1 cellular context compared by ENCODE assay signal in the genomic region with DNA sequence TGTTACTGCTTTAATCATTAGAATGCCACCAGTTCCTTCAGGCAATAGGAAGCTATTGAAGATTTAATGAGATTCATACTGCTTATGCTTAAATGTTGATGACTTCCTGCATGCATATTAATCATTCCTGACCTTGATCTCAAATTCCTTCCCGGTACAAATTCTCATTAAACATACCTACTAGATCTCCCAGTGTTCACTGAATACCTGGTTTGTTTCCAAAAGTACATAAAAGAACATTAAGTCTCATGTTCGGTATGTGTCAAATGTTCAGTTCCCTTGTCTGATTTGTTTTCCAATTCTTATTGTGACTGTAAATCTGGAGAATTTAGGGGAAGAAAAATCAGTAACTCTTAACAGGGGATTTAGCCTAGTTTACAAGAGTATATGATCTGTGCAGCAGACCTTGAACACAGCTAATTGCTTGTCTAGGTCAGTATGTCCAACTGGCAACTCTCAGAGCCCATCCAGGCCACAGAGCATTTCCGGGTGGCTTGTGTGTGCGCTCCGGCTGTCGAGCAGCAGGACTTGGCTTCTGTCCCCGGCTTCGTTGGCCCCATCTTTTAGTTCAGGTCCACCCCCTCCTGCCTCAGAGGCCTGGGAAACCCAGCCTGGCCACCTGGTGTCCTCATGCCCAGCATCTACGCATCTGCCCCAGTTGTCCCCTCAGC.
TF ChIP-seq lines count a peak whose summit lies in the region.

No MANE protein-coding gene starts in this region.

TF ChIP-seq in GM12878, 131 proteins besides CTCF, POLR2A, EP300 and RAD21:
- TF ChIP-seq SUZ12 (IDR thresholded peaks at IDR 0.05; ENCODE audit: unreplicated experiment) (no peak), CEBPB (IDR thresholded peaks at IDR 0.05; ENCODE audit: borderline replicate concordance in 1 of 2, low read depth in 2 of 2, low read length in 2 of 2) (no peak), MEF2B (IDR thresholded peaks at IDR 0.05; ENCODE audit: partially characterized antibody, poor library complexity, severe bottlenecking) (no peak), RCOR1 (conservative IDR thresholded peaks at IDR 0.05; ENCODE audit: low read depth, low read length) (no peak), SUPT20H (IDR thresholded peaks at IDR 0.05; ENCODE audit: borderline replicate concordance, control insufficient read depth, low read depth, low read length) (no peak), SREBF2 (IDR thresholded peaks at IDR 0.05; ENCODE audit: low read length) (no peak), RFX5 (IDR thresholded peaks at IDR 0.05; ENCODE audit: low read depth, low read length) (no peak), RAD51 (IDR thresholded peaks at IDR 0.05) (no peak), EZH2 (IDR thresholded peaks at IDR 0.05; ENCODE audit: borderline replicate concordance, control insufficient read depth, low read depth, low read length) (no peak), NFXL1 (IDR thresholded peaks at IDR 0.05; ENCODE audit: borderline replicate concordance) (no peak)
- TF ChIP-seq, protein P1, sequence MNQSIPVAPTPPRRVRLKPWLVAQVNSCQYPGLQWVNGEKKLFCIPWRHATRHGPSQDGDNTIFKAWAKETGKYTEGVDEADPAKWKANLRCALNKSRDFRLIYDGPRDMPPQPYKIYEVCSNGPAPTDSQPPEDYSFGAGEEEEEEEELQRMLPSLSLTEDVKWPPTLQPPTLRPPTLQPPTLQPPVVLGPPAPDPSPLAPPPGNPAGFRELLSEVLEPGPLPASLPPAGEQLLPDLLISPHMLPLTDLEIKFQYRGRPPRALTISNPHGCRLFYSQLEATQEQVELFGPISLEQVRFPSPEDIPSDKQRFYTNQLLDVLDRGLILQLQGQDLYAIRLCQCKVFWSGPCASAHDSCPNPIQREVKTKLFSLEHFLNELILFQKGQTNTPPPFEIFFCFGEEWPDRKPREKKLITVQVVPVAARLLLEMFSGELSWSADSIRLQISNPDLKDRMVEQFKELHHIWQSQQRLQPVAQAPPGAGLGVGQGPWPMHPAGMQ (IDR thresholded peaks at IDR 0.05; ENCODE audit: borderline replicate concordance): no peak
- TF ChIP-seq, protein P2, sequence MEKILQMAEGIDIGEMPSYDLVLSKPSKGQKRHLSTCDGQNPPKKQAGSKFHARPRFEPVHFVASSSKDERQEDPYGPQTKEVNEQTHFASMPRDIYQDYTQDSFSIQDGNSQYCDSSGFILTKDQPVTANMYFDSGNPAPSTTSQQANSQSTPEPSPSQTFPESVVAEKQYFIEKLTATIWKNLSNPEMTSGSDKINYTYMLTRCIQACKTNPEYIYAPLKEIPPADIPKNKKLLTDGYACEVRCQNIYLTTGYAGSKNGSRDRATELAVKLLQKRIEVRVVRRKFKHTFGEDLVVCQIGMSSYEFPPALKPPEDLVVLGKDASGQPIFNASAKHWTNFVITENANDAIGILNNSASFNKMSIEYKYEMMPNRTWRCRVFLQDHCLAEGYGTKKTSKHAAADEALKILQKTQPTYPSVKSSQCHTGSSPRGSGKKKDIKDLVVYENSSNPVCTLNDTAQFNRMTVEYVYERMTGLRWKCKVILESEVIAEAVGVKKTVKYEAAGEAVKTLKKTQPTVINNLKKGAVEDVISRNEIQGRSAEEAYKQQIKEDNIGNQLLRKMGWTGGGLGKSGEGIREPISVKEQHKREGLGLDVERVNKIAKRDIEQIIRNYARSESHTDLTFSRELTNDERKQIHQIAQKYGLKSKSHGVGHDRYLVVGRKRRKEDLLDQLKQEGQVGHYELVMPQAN (conservative IDR thresholded peaks at IDR 0.05): no peak
- TF ChIP-seq, protein P3, sequence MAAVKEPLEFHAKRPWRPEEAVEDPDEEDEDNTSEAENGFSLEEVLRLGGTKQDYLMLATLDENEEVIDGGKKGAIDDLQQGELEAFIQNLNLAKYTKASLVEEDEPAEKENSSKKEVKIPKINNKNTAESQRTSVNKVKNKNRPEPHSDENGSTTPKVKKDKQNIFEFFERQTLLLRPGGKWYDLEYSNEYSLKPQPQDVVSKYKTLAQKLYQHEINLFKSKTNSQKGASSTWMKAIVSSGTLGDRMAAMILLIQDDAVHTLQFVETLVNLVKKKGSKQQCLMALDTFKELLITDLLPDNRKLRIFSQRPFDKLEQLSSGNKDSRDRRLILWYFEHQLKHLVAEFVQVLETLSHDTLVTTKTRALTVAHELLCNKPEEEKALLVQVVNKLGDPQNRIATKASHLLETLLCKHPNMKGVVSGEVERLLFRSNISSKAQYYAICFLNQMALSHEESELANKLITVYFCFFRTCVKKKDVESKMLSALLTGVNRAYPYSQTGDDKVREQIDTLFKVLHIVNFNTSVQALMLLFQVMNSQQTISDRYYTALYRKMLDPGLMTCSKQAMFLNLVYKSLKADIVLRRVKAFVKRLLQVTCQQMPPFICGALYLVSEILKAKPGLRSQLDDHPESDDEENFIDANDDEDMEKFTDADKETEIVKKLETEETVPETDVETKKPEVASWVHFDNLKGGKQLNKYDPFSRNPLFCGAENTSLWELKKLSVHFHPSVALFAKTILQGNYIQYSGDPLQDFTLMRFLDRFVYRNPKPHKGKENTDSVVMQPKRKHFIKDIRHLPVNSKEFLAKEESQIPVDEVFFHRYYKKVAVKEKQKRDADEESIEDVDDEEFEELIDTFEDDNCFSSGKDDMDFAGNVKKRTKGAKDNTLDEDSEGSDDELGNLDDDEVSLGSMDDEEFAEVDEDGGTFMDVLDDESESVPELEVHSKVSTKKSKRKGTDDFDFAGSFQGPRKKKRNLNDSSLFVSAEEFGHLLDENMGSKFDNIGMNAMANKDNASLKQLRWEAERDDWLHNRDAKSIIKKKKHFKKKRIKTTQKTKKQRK (IDR thresholded peaks at IDR 0.05; ENCODE audit: low read depth, low read length): no peak
TF ChIP-seq in GM12878: peak in this region for 0.
